In the genomic region with DNA sequence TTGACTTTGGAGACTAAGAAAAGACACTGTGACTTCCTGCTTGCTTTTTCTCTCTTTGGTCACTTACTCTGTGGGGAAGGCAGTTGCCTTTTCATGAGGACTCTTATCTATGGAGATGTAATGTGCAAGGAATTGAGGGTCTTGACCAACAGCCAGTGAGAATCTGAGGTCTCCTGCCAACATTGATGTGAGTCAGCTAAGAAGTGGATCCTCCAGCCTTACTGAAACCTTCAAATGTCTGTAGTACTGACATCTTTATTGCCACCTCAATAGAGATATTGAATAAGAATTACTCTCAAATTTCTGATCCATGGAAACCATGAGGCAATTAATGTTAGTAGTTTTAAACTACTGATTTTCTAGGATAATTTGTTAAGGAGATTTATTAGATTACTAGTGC, we compare ENCODE assay signal across 27 cellular contexts.
"Had no signal": no experiment of that assay in that cellular context is flagged by ENCODE, and none has a peak within 500 bp of the region (broad histone marks: within the 10 kb centered on the region; RNA-seq: fewer than 3 reads in every experiment).

No MANE protein-coding gene starts in this region.

- FAIRE-seq: kidney had no signal

- H3K9me3 ChIP-seq: ascending aorta, esophagus muscularis mucosa, upper lobe of right lung had no signal

- H3K27ac ChIP-seq: ascending aorta, esophagus muscularis mucosa, foreskin keratinocyte, upper lobe of right lung, VCaP had no signal

- H3K4me3 ChIP-seq: ascending aorta, esophagus muscularis mucosa, lung, upper lobe of right lung had no signal

- H3K36me3 ChIP-seq: ascending aorta, esophagus muscularis mucosa, upper lobe of right lung had no signal

- ATAC-seq: left lobe of liver, upper lobe of right lung had no signal

- H3K27ac Mint-ChIP-seq: T-helper 1 cell treated with Interleukin-12 subunit alpha and Interleukin-12 subunit beta and Interleukin-4 antibody, amounts not matched to agents 30 μg/mL and 1 μg/mL, for 36 hours had no signal

- H3K9me3 Mint-ChIP-seq: nephron; T-helper 1 cell treated with Interleukin-12 subunit alpha and Interleukin-12 subunit beta and Interleukin-4 antibody, amounts not matched to agents 30 μg/mL and 1 μg/mL, for 36 hours had no signal

- DNase-seq: activated CD4-positive, alpha-beta T cell treated with anti-CD3 and anti-CD28 coated beads, Interleukin-2, amount 50 U/mL, for 1 hour; activated CD4-positive, CD25-positive, alpha-beta regulatory T cell treated with anti-CD3 and anti-CD28 coated beads, Interleukin-2, amount 50 U/mL, for 72 hours; activated CD8-positive, alpha-beta memory T cell treated with anti-CD3 and anti-CD28 coated beads for 24 hours; activated CD8-positive, alpha-beta memory T cell treated with anti-CD3 and anti-CD28 coated beads, Interleukin-2, amount 50 U/mL, for 48 hours; activated effector memory CD4-positive, alpha-beta T cell treated with anti-CD3 and anti-CD28 coated beads, Interleukin-2, amount 50 U/mL, for 16 hours; activated naive CD4-positive, alpha-beta T cell treated with anti-CD3 and anti-CD28 coated beads, Interleukin-2, amount 50 U/mL, for 16 hours; activated T-cell treated with anti-CD3 and anti-CD28 coated beads, Interleukin-2, amount 50 U/mL, for 48 hours; central memory CD4-positive, alpha-beta T cell; cortex of kidney; effector CD4-positive, alpha-beta T cell; foreskin keratinocyte; glutamatergic neuron; kidney; midbrain; posterior cingulate gyrus; stimulated activated CD4-positive, alpha-beta T cell treated with anti-CD3 and anti-CD28 coated beads, Interleukin-12 subunit alpha, Interleukin-12 subunit beta, amount 100 ng/mL, for 4 hours; stimulated activated CD4-positive, alpha-beta T cell treated with anti-CD3 and anti-CD28 coated beads, Interleukin-1b, Interleukin-23, amount 100 ng/mL, for 48 hours; stimulated activated CD8-positive, alpha-beta memory T cell treated with anti-CD3 and anti-CD28 coated beads, Interleukin-4, amount 100 ng/mL, for 48 hours; stimulated activated naive CD4-positive, alpha-beta T cell; upper lobe of right lung had no signal

- H3K27me3 ChIP-seq: ascending aorta, esophagus muscularis mucosa, foreskin keratinocyte, upper lobe of right lung had no signal

- H3K4me3 Mint-ChIP-seq: nephron; T-helper 1 cell treated with Interleukin-12 subunit alpha and Interleukin-12 subunit beta and Interleukin-4 antibody, amounts not matched to agents 30 μg/mL and 1 μg/mL, for 36 hours had no signal

- H3K4me1 ChIP-seq: ascending aorta, esophagus muscularis mucosa, foreskin keratinocyte, upper lobe of right lung had no signal
